11 cellular contexts compared by ENCODE assay signal in the genomic region with DNA sequence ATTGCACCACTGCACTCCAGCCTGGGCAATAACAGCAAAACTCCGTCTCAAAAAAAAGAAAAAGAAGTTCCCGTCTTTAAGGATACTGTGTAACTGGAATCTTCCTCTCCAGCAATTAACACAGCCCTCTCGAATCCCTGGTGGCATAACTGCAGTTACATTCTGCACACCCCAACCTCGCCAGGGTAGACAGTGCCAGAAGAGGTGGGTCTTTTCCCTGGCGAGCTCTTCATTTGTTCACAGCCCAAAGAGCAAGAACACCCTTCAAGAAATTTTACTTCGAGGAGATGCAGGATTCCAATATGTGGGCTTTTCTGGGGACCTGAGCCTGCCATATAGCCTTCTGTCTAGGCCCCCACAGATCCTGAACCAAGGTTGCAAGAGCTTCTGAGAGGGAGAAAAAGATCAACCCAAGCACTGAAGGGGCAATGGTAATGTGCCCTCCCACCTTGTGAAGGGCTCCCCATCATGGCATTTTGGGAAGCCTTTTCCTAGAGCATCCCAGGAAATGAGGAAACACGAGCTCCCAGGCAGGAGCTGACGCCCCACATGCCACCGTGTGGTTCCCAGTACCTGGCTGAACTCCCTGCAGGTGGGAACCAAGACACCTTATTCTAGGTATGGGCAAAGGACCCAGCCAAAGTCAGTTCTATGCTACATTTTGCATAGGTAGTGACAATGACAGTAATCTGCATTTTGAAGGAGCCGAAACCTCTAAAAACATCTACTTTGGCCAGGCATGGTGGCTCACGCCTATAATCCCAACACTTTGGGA. TPM values are rescaled to one million over a fixed set of nuclear protein-coding genes. Genes with fewer than 3 reads are reported as not detected.
DNase-seq lines count a peak whose midpoint lies in the region; ATAC-seq and TF ChIP-seq lines count a peak whose summit lies in the region.
"Had no signal": no experiment of that assay in that cellular context is flagged by ENCODE, and none has a peak within 500 bp of the region (broad histone marks: within the 10 kb centered on the region; RNA-seq: fewer than 3 reads in every experiment).

No MANE protein-coding gene starts in this region.

- peaks cover 79% of the 10 kb centered on the region for H3K4me1 Mint-ChIP-seq in activated T-cell treated with anti-CD3 and anti-CD28 coated beads, Interleukin-2, amount 50 U/mL, for 24 hours (ENCODE audit: low read depth)
- H3K4me1 Mint-ChIP-seq in activated CD4-positive, alpha-beta memory T cell treated with anti-CD3 and anti-CD28 coated beads, Interleukin-2, amount 10 ng/mL, durations not matched to agents 7 days and 5 days, result peaks cover 95% of the 10 kb centered on the region

- H3K9me3 Mint-ChIP-seq in activated T-cell treated with anti-CD3 and anti-CD28 coated beads, Interleukin-2, amount 50 U/mL, for 24 hours, result no peaks in the 10 kb centered on the region
- no peaks in the 10 kb centered on the region for H3K9me3 Mint-ChIP-seq in activated CD4-positive, alpha-beta memory T cell treated with anti-CD3 and anti-CD28 coated beads, Interleukin-2, amount 10 ng/mL, durations not matched to agents 7 days and 5 days

- CTCF ChIA-PET in activated CD4-positive, alpha-beta memory T cell treated with anti-CD3 and anti-CD28 coated beads, Interleukin-2, amount 10 ng/mL, durations not matched to agents 7 days and 5 days (lab: Charles Lee), result interaction anchor here (0.7 to 4.0 kb wide), 15 partner anchors 11 to 128 kb away, joined by 3 to 36 read pairs (median 3); partner anchors contain the start of gene CKLF

- H3K36me3 Mint-ChIP-seq in activated T-cell treated with anti-CD3 and anti-CD28 coated beads, Interleukin-2, amount 50 U/mL, for 24 hours (ENCODE audit: low read depth), result no peaks in the 10 kb centered on the region
- peaks cover 20% of the 10 kb centered on the region for H3K36me3 Mint-ChIP-seq in activated CD4-positive, alpha-beta memory T cell treated with anti-CD3 and anti-CD28 coated beads, Interleukin-2, amount 10 ng/mL, durations not matched to agents 7 days and 5 days (ENCODE audit: low read depth)

- peak overlapping the region; percentile 52 for H3K4me3 Mint-ChIP-seq in activated T-cell treated with anti-CD3 and anti-CD28 coated beads, Interleukin-2, amount 50 U/mL, for 24 hours
- H3K4me3 Mint-ChIP-seq in activated CD4-positive, alpha-beta memory T cell treated with anti-CD3 and anti-CD28 coated beads, Interleukin-2, amount 10 ng/mL, durations not matched to agents 7 days and 5 days, result peak overlapping the region; percentile 54

- H3K4me3 ChIP-seq in left lung (no peak overlapping the region), testis (no peak overlapping the region)

- H3K4me1 ChIP-seq in left lung, result peaks cover 20 to 94% of the 10 kb centered on the region in 2 donors
- H3K4me1 ChIP-seq in testis, result peaks cover 29% of the 10 kb centered on the region

- intact Hi-C loops in left lung (cut with DNase I) (no loop called here), testis (cut with DNase I; ENCODE audit: low total_unique reads) (no loop called here)

- H3K36me3 ChIP-seq in left lung (peaks cover 0 to 33% of the 10 kb centered on the region in 2 donors), testis (ENCODE audit: low read depth, missing control alignments) (no peaks in the 10 kb centered on the region)

- H3K27me3 ChIP-seq in left lung (no peaks in the 10 kb centered on the region), testis (no peaks in the 10 kb centered on the region)

- H3K27ac Mint-ChIP-seq in activated T-cell treated with anti-CD3 and anti-CD28 coated beads, Interleukin-2, amount 50 U/mL, for 24 hours, result peak overlapping the region; percentile 96
- H3K27ac Mint-ChIP-seq in activated CD4-positive, alpha-beta memory T cell treated with anti-CD3 and anti-CD28 coated beads, Interleukin-2, amount 10 ng/mL, durations not matched to agents 7 days and 5 days, result peak overlapping the region; percentile 95
- H3K27ac Mint-ChIP-seq: progenitor cell of endocrine pancreas had no signal

- no peak for TF ChIP-seq POLR2A in testis (IDR thresholded peaks at IDR 0.05)

- no peak for TF ChIP-seq CTCF in left lung (IDR thresholded peaks at IDR 0.05)
- no peak for TF ChIP-seq CTCF in testis (IDR thresholded peaks at IDR 0.05)

- POLR2A ChIA-PET in activated CD4-positive, alpha-beta memory T cell treated with anti-CD3 and anti-CD28 coated beads, Interleukin-2, amount 10 ng/mL, durations not matched to agents 7 days and 5 days (lab: Charles Lee), result interaction anchor here (0.8 to 11.0 kb wide), 18 partner anchors 9 to 506 kb away, joined by 3 to 286 read pairs (median 6); partner anchors contain the start of genes CBFB, CKLF, CMTM3 and NAE1

- ATAC-seq in left lung (no peak), GM19452 (IDR thresholded peaks at IDR 0.05; ENCODE audit: unreplicated experiment) (no peak)

- H3K9me3 ChIP-seq in left lung (no peaks in the 10 kb centered on the region), testis (no peaks in the 10 kb centered on the region)

- WGBS in testis, 2 donors, result 72 to 77% methylated on average over 8 to 11 of the region's 11 CpGs

- no peak for DNase-seq in activated T-cell treated with anti-CD3 and anti-CD28 coated beads, Interleukin-2, amount 50 U/mL, for 24 hours
- DNase-seq in activated T-cell treated with anti-CD3 and anti-CD28 coated beads, Interleukin-2, amount 50 U/mL, for 1 hour, result no peak
- no peak for DNase-seq in activated CD4-positive, alpha-beta memory T cell treated with anti-CD3 and anti-CD28 coated beads, Interleukin-2, amount 10 ng/mL, durations not matched to agents 7 days and 5 days
- DNase-seq in left lung (no peak), testis (peak; percentile 58), DMS153 (lab: John Stamatoyannopoulos, UW) (no peak), NCI-H510A (lab: John Stamatoyannopoulos, UW) (no peak)
- DNase-seq: NCI-H2171 had no signal

- H3K27ac ChIP-seq in left lung (peak overlapping the region; percentile 60 to 99), testis (peak overlapping the region; percentile 39 to 41)

- no peaks in the 10 kb centered on the region for H3K27me3 Mint-ChIP-seq in activated T-cell treated with anti-CD3 and anti-CD28 coated beads, Interleukin-2, amount 50 U/mL, for 24 hours
- H3K27me3 Mint-ChIP-seq in activated CD4-positive, alpha-beta memory T cell treated with anti-CD3 and anti-CD28 coated beads, Interleukin-2, amount 10 ng/mL, durations not matched to agents 7 days and 5 days, result no peaks in the 10 kb centered on the region
- H3K27me3 Mint-ChIP-seq: progenitor cell of endocrine pancreas had no signal

RNA-seq across cellular contexts. Expression of gene TK2, which starts 26.9 kb away (rescaled TPM):
- total RNA-seq in activated CD4-positive, alpha-beta memory T cell treated with anti-CD3 and anti-CD28 coated beads, Interleukin-2, amount 10 ng/mL, durations not matched to agents 7 days and 5 days, result 10 to 100 TPM; 13.4 to 13.9 TPM
- total RNA-seq in left lung (10 to 100 TPM; 38.4 to 41.2 TPM), testis (10 to 100 TPM; 51.7 to 66.8 TPM)
- 73.4 TPM for polyA plus RNA-seq in testis (ENCODE audit: insufficient read depth, low read depth, low replicate concordance)

RNA-seq across cellular contexts. Expression of gene CKLF, which starts 29.4 kb away (rescaled TPM):
- 100 to 1,000 TPM; 183 to 188 TPM for total RNA-seq in activated CD4-positive, alpha-beta memory T cell treated with anti-CD3 and anti-CD28 coated beads, Interleukin-2, amount 10 ng/mL, durations not matched to agents 7 days and 5 days
- total RNA-seq in left lung, result 10 to 100 TPM; 42.3 to 66.3 TPM
- total RNA-seq in testis, result 10 to 100 TPM; 49.5 to 71.5 TPM
- polyA plus RNA-seq in testis (ENCODE audit: insufficient read depth, low read depth, low replicate concordance), result 128 TPM

RNA-seq across cellular contexts. Expression of gene CMTM1, which starts 43.2 kb away (rescaled TPM):
- 10 to 100 TPM; 16.6 to 17.8 TPM for total RNA-seq in activated CD4-positive, alpha-beta memory T cell treated with anti-CD3 and anti-CD28 coated beads, Interleukin-2, amount 10 ng/mL, durations not matched to agents 7 days and 5 days
- total RNA-seq in left lung (10 to 100 TPM in 1 of 2 donors, 1 to 10 TPM in 1; 5.7 to 10.0 TPM), testis (10 to 100 TPM; 24.0 to 47.5 TPM)
- polyA plus RNA-seq in testis (ENCODE audit: insufficient read depth, low read depth, low replicate concordance), result 103 TPM

RNA-seq across cellular contexts. Expression of gene CMTM2, which starts 56.3 kb away (rescaled TPM):
- total RNA-seq in activated CD4-positive, alpha-beta memory T cell treated with anti-CD3 and anti-CD28 coated beads, Interleukin-2, amount 10 ng/mL, durations not matched to agents 7 days and 5 days, result under 1 TPM; 0.43 to 0.83 TPM
- 1 to 10 TPM in 1 of 2 donors, under 1 TPM in 1; 0.52 to 5.4 TPM for total RNA-seq in left lung
- total RNA-seq in testis, result 100 to 1,000 TPM; 307 to 454 TPM
- 1,249 TPM for polyA plus RNA-seq in testis (ENCODE audit: insufficient read depth, low read depth, low replicate concordance)
- total RNA-seq: progenitor cell of endocrine pancreas had no signal
- polyA plus RNA-seq: AG04450 had no signal
